Comparison of ENCODE assay signal across 8 cellular contexts in the genomic region with DNA sequence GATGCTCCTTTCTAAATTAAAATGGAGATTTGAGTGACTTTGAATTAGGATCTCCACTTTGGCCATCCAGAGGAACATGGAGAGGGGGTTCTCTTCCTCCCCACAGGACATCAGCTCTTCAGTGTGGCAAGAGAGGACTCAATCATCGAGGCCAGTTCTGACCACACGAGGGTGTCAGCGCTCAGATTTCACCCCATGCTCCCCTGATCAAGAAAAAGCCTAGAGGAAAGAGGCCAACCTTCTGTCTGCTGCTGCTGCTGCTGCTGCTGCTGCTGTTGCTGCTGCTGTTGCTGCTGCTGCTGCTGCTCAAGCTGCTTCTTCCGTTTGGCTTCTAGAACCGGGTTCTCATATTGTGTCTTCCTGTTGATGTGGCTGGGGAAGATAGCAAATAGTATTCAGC.
A peak's percentile ranks its signal among the peaks of the same experiment; 100 is the strongest.
DNase-seq lines count a peak whose midpoint lies in the region; ATAC-seq and TF ChIP-seq lines count a peak whose summit lies in the region.

No MANE protein-coding gene starts in this region.

- H3K4me2 ChIP-seq in DND-41 (ENCODE audit: insufficient read depth, low read length) (no peak overlapping the region), Karpas-422 (ENCODE audit: low read depth, low read length, poor library complexity, severe bottlenecking) (no peak overlapping the region)

- intact Hi-C loops in Right ventricle myocardium superior (cut with DNase I), result loop anchor here (5.0 kb wide), 2 partner anchors 233 to 293 kb away; no protein-coding TSS in a partner anchor

- H3K9me2 ChIP-seq in Karpas-422 (replicated peaks; ENCODE audit: insufficient read depth, low read length), result no peaks in the 10 kb centered on the region

- H4K20me1 ChIP-seq in DND-41 (ENCODE audit: insufficient read depth, low read length) (no peaks in the 10 kb centered on the region), Karpas-422 (ENCODE audit: insufficient read depth, low read depth, low read length) (no peaks in the 10 kb centered on the region)

- DNase-seq in DND-41 (peak; percentile 4), Karpas-422 (peak; percentile 73), Right ventricle myocardium superior (peak; percentile 56), retinal pigment epithelial cell (ENCODE audit: low read depth) (no peak)
- no peak for DNase-seq in activated CD4-positive, alpha-beta T cell treated with anti-CD3 and anti-CD28 coated beads, Interleukin-2, amount 50 U/mL, for 1 hour
- DNase-seq in stimulated activated naive CD8-positive, alpha-beta T cell treated with anti-CD3 and anti-CD28 coated beads, Interleukin-15, Interleukin-2, amounts not matched to agents 100 U/mL and 50 U/mL, for 24 hours, result no peak

- H3K9ac ChIP-seq in DND-41 (ENCODE audit: low read depth, low read length) (no peak overlapping the region), Karpas-422 (ENCODE audit: low read length) (no peak overlapping the region)

- H3K27me3 ChIP-seq in DND-41 (ENCODE audit: insufficient read depth, low read length, poor library complexity), result no peaks in the 10 kb centered on the region
- no peaks in the 10 kb centered on the region; the same call in 1 of the 2 replicates for H3K27me3 ChIP-seq in Karpas-422 (ENCODE audit: low read length)

- H3K36me3 ChIP-seq in DND-41 (ENCODE audit: insufficient read depth, low read length) (no peaks in the 10 kb centered on the region), Karpas-422 (ENCODE audit: insufficient read depth, low read length) (no peaks in the 10 kb centered on the region)

- H3K4me1 ChIP-seq in DND-41 (ENCODE audit: insufficient read depth, low read length), result no peaks in the 10 kb centered on the region
- H3K4me1 ChIP-seq in Karpas-422 (ENCODE audit: low read length), result peaks cover 4% of the 10 kb centered on the region; the same call in 1 of the 2 replicates

- H3K9me3 ChIP-seq in DND-41 (ENCODE audit: insufficient read depth, low read length, severe bottlenecking), result no peaks in the 10 kb centered on the region
- no peaks in the 10 kb centered on the region for H3K9me3 ChIP-seq in Karpas-422 (ENCODE audit: low read length)

- no peak overlapping the region for H3K27ac ChIP-seq in DND-41 (ENCODE audit: low read length)
- no peak overlapping the region for H3K27ac ChIP-seq in Karpas-422 (ENCODE audit: low read length)
- H3K27ac ChIP-seq in VCaP, result no peak overlapping the region

- TF ChIP-seq CTCF in DND-41 (IDR thresholded peaks at IDR 0.05; ENCODE audit: borderline replicate concordance, extremely low read depth, low read length, poor library complexity, severe bottlenecking) (no peak), VCaP (conservative IDR thresholded peaks at IDR 0.05) (peak; percentile 85), retinal pigment epithelial cell (conservative IDR thresholded peaks at IDR 0.05; ENCODE audit: low read depth, low read length) (peak; percentile 78)

- ATAC-seq in DND-41 (ENCODE audit: insufficient read depth, low read depth) (no peak), Right ventricle myocardium superior (ENCODE audit: poor library complexity) (peak; percentile 90), HG03025 (IDR thresholded peaks at IDR 0.05; ENCODE audit: low FRiP score, unreplicated experiment) (no peak)
- no peak for ATAC-seq in stimulated activated naive CD8-positive, alpha-beta T cell treated with anti-CD3 and anti-CD28 coated beads, Interleukin-15, Interleukin-2, amounts not matched to agents 100 U/mL and 50 U/mL, for 24 hours

- H3K79me2 ChIP-seq in DND-41 (ENCODE audit: insufficient read depth, low read length), result no peaks in the 10 kb centered on the region
- H3K79me2 ChIP-seq in Karpas-422 (ENCODE audit: low read length), result no peaks in the 10 kb centered on the region

- H3K4me3 ChIP-seq in DND-41 (ENCODE audit: low read depth in 1 of 2, low read length in 2 of 2) (no peak overlapping the region), Karpas-422 (ENCODE audit: low read length) (no peak overlapping the region), retinal pigment epithelial cell (ENCODE audit: low read length) (no peak overlapping the region)

- no peak overlapping the region for H2AFZ ChIP-seq in DND-41 (ENCODE audit: low read depth, low read length)
- H2AFZ ChIP-seq in Karpas-422 (ENCODE audit: low read length), result no peak overlapping the region

Comparison
In these comparisons a context has a peak if more than half of its experiments do, and no peak if none do; other contexts are left out.
1. DNase-seq: peak in DND-41 (single experiment), Karpas-422 (single experiment) and Right ventricle myocardium superior (single experiment); none in retinal pigment epithelial cell (single experiment), activated CD4-positive, alpha-beta T cell treated with anti-CD3 and anti-CD28 coated beads, Interleukin-2, amount 50 U/mL, for 1 hour (single experiment) and stimulated activated naive CD8-positive, alpha-beta T cell treated with anti-CD3 and anti-CD28 coated beads, Interleukin-15, Interleukin-2, amounts not matched to agents 100 U/mL and 50 U/mL, for 24 hours (single experiment).